ENCODE assay signal across 1 cellular context in the genomic region with DNA sequence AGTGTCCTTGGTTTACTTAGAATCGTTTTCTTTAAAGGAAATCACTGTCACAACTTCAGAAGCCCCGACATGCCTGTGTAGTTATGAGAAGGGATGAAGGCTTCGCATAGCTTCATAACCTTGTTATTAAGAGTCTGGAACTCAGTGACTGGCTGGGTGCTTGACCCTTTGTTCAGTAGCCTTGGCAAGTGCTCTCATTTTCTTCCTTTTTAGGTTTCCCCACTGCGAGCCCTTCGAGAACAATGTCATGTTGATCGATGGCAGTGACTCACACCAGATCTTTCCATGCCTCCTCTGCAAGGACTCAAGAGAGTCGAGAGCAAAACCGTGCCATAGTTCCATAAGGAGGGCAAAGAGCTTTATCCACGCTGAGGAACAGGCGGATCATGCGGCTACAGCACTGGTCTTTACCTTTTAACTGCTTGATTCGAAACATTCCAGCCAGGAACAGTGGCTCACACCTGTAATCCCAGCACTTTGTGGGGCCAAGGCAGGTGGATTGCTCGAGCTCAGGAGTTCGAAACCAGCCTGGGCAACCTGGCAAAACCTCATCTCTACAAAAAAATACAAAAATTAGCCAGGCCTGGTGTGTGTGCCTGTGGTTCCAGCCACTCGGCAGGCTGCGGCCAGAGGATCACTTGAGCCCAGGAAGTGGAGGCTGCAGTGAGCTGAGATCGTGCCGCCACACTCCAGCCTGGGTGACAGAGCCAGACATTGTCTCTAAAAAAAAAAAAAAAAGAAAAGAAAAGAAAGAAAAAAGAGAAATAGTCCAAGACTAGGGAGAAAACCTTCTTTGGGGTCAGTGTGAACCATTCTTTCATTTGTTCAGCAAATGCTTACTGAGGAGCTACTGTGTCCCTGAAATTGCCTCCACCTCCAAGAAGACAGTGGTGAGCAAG.
A peak's percentile ranks its signal among the peaks of the same experiment; 100 is the strongest.
TF ChIP-seq lines count a peak whose summit lies in the region.

No MANE protein-coding gene starts in this region.

TF ChIP-seq in K562, 482 proteins besides CTCF, POLR2A, EP300 and RAD21 (continued from another document and continues in another):
- TF ChIP-seq, protein P1, sequence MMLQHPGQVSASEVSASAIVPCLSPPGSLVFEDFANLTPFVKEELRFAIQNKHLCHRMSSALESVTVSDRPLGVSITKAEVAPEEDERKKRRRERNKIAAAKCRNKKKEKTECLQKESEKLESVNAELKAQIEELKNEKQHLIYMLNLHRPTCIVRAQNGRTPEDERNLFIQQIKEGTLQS (IDR thresholded peaks at IDR 0.05) = peak; percentile 74
- TF ChIP-seq, protein P1 (CRISPR knock-in tag; conservative IDR thresholded peaks at IDR 0.05) = 0 out of 2 replicates have a peak, but pooled peaks have one; percentile 19
- TF ChIP-seq ZNF12 (CRISPR knock-in tag; IDR thresholded peaks at IDR 0.05) (no peak), L3MBTL2 (IDR thresholded peaks at IDR 0.05) (peak; percentile 13; the same call in 1 of the 2 replicates), POLR2H (tag; IDR thresholded peaks at IDR 0.05; ENCODE audit: low read depth) (no peak), KDM2B (CRISPR knock-in tag; IDR thresholded peaks at IDR 0.05) (no peak), ZNF23 (CRISPR knock-in tag; IDR thresholded peaks at IDR 0.05) (no peak), CBX3 (IDR thresholded peaks at IDR 0.05; ENCODE audit: borderline replicate concordance in 1 of 2, low read length in 2 of 2) (no peak), PTBP1 (IDR thresholded peaks at IDR 0.05; ENCODE audit: low read depth, low read length) (no peak), MCM5 (IDR thresholded peaks at IDR 0.05; ENCODE audit: low read depth) (no peak), ZNF586 (CRISPR knock-in tag; conservative IDR thresholded peaks at IDR 0.05) (no peak), SNIP1 (IDR thresholded peaks at IDR 0.05; ENCODE audit: low read depth) (no peak), FOXP1 (CRISPR knock-in tag; IDR thresholded peaks at IDR 0.05) (no peak), ZNF584 (CRISPR knock-in tag; IDR thresholded peaks at IDR 0.05; ENCODE audit: low read depth) (peak; percentile 30; the same call in 1 of the 2 replicates), RBM17 (IDR thresholded peaks at IDR 0.05; ENCODE audit: borderline replicate concordance, low read depth, low read length) (no peak), PTTG1 (tag; IDR thresholded peaks at IDR 0.05; ENCODE audit: low read depth) (no peak)
- TF ChIP-seq, protein P2, sequence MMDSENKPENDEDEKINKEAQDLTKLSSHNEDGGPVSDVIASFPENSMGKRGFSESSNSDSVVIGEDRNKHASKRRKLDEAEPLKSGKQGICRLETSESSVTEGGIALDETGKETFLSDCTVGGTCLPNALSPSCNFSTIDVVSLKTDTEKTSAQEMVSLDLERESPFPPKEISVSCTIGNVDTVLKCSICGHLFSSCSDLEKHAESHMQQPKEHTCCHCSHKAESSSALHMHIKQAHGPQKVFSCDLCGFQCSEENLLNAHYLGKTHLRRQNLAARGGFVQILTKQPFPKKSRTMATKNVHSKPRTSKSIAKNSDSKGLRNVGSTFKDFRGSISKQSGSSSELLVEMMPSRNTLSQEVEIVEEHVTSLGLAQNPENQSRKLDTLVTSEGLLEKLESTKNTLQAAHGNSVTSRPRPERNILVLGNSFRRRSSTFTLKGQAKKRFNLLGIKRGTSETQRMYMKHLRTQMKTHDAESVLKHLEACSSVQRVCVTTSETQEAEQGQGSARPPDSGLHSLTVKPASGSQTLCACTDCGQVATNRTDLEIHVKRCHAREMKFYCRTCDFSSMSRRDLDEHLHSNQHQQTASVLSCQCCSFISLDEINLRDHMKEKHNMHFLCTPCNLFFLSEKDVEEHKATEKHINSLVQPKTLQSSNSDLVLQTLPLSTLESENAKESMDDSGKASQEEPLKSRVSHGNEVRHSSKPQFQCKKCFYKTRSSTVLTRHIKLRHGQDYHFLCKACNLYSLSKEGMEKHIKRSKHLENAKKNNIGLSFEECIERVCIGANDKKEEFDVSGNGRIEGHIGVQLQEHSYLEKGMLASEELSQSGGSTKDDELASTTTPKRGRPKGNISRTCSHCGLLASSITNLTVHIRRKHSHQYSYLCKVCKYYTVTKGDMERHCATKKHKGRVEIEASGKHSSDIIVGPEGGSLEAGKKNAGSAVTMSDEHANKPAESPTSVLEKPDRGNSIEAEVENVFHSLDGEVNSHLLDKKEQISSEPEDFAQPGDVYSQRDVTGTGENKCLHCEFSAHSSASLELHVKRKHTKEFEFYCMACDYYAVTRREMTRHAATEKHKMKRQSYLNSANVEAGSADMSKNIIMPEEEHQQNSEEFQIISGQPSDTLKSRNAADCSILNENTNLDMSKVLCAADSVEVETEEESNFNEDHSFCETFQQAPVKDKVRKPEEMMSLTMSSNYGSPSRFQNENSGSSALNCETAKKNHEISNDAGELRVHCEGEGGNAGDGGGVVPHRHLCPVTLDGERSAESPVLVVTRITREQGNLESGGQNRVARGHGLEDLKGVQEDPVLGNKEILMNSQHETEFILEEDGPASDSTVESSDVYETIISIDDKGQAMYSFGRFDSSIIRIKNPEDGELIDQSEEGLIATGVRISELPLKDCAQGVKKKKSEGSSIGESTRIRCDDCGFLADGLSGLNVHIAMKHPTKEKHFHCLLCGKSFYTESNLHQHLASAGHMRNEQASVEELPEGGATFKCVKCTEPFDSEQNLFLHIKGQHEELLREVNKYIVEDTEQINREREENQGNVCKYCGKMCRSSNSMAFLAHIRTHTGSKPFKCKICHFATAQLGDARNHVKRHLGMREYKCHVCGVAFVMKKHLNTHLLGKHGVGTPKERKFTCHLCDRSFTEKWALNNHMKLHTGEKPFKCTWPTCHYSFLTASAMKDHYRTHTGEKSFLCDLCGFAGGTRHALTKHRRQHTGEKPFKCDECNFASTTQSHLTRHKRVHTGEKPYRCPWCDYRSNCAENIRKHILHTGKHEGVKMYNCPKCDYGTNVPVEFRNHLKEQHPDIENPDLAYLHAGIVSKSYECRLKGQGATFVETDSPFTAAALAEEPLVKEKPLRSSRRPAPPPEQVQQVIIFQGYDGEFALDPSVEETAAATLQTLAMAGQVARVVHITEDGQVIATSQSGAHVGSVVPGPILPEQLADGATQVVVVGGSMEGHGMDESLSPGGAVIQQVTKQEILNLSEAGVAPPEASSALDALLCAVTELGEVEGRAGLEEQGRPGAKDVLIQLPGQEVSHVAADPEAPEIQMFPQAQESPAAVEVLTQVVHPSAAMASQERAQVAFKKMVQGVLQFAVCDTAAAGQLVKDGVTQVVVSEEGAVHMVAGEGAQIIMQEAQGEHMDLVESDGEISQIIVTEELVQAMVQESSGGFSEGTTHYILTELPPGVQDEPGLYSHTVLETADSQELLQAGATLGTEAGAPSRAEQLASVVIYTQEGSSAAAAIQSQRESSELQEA (IDR thresholded peaks at IDR 0.05; ENCODE audit: low read depth) = peak; percentile 22; the same call in 1 of the 2 replicates
- TF ChIP-seq, protein P3, sequence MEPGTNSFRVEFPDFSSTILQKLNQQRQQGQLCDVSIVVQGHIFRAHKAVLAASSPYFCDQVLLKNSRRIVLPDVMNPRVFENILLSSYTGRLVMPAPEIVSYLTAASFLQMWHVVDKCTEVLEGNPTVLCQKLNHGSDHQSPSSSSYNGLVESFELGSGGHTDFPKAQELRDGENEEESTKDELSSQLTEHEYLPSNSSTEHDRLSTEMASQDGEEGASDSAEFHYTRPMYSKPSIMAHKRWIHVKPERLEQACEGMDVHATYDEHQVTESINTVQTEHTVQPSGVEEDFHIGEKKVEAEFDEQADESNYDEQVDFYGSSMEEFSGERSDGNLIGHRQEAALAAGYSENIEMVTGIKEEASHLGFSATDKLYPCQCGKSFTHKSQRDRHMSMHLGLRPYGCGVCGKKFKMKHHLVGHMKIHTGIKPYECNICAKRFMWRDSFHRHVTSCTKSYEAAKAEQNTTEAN (CRISPR knock-in tag; IDR thresholded peaks at IDR 0.05) = no peak
- TF ChIP-seq, protein P4, sequence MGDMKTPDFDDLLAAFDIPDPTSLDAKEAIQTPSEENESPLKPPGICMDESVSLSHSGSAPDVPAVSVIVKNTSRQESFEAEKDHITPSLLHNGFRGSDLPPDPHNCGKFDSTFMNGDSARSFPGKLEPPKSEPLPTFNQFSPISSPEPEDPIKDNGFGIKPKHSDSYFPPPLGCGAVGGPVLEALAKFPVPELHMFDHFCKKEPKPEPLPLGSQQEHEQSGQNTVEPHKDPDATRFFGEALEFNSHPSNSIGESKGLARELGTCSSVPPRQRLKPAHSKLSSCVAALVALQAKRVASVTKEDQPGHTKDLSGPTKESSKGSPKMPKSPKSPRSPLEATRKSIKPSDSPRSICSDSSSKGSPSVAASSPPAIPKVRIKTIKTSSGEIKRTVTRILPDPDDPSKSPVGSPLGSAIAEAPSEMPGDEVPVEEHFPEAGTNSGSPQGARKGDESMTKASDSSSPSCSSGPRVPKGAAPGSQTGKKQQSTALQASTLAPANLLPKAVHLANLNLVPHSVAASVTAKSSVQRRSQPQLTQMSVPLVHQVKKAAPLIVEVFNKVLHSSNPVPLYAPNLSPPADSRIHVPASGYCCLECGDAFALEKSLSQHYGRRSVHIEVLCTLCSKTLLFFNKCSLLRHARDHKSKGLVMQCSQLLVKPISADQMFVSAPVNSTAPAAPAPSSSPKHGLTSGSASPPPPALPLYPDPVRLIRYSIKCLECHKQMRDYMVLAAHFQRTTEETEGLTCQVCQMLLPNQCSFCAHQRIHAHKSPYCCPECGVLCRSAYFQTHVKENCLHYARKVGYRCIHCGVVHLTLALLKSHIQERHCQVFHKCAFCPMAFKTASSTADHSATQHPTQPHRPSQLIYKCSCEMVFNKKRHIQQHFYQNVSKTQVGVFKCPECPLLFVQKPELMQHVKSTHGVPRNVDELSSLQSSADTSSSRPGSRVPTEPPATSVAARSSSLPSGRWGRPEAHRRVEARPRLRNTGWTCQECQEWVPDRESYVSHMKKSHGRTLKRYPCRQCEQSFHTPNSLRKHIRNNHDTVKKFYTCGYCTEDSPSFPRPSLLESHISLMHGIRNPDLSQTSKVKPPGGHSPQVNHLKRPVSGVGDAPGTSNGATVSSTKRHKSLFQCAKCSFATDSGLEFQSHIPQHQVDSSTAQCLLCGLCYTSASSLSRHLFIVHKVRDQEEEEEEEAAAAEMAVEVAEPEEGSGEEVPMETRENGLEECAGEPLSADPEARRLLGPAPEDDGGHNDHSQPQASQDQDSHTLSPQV (IDR thresholded peaks at IDR 0.05) = peak; percentile 73
- TF ChIP-seq, protein P5, sequence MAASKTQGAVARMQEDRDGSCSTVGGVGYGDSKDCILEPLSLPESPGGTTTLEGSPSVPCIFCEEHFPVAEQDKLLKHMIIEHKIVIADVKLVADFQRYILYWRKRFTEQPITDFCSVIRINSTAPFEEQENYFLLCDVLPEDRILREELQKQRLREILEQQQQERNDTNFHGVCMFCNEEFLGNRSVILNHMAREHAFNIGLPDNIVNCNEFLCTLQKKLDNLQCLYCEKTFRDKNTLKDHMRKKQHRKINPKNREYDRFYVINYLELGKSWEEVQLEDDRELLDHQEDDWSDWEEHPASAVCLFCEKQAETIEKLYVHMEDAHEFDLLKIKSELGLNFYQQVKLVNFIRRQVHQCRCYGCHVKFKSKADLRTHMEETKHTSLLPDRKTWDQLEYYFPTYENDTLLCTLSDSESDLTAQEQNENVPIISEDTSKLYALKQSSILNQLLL (CRISPR knock-in tag; IDR thresholded peaks at IDR 0.05; ENCODE audit: borderline replicate concordance) = no peak
- TF ChIP-seq, protein P6, sequence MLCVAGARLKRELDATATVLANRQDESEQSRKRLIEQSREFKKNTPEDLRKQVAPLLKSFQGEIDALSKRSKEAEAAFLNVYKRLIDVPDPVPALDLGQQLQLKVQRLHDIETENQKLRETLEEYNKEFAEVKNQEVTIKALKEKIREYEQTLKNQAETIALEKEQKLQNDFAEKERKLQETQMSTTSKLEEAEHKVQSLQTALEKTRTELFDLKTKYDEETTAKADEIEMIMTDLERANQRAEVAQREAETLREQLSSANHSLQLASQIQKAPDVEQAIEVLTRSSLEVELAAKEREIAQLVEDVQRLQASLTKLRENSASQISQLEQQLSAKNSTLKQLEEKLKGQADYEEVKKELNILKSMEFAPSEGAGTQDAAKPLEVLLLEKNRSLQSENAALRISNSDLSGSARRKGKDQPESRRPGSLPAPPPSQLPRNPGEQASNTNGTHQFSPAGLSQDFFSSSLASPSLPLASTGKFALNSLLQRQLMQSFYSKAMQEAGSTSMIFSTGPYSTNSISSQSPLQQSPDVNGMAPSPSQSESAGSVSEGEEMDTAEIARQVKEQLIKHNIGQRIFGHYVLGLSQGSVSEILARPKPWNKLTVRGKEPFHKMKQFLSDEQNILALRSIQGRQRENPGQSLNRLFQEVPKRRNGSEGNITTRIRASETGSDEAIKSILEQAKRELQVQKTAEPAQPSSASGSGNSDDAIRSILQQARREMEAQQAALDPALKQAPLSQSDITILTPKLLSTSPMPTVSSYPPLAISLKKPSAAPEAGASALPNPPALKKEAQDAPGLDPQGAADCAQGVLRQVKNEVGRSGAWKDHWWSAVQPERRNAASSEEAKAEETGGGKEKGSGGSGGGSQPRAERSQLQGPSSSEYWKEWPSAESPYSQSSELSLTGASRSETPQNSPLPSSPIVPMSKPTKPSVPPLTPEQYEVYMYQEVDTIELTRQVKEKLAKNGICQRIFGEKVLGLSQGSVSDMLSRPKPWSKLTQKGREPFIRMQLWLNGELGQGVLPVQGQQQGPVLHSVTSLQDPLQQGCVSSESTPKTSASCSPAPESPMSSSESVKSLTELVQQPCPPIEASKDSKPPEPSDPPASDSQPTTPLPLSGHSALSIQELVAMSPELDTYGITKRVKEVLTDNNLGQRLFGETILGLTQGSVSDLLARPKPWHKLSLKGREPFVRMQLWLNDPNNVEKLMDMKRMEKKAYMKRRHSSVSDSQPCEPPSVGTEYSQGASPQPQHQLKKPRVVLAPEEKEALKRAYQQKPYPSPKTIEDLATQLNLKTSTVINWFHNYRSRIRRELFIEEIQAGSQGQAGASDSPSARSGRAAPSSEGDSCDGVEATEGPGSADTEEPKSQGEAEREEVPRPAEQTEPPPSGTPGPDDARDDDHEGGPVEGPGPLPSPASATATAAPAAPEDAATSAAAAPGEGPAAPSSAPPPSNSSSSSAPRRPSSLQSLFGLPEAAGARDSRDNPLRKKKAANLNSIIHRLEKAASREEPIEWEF (CRISPR knock-in tag; IDR thresholded peaks at IDR 0.05) = 0 out of 2 replicates have a peak, but pooled peaks have one; percentile 20
- TF ChIP-seq, protein P7, sequence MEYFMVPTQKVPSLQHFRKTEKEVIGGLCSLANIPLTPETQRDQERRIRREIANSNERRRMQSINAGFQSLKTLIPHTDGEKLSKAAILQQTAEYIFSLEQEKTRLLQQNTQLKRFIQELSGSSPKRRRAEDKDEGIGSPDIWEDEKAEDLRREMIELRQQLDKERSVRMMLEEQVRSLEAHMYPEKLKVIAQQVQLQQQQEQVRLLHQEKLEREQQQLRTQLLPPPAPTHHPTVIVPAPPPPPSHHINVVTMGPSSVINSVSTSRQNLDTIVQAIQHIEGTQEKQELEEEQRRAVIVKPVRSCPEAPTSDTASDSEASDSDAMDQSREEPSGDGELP (CRISPR knock-in tag; IDR thresholded peaks at IDR 0.05; ENCODE audit: borderline replicate concordance) = no peak
- TF ChIP-seq, protein P8, sequence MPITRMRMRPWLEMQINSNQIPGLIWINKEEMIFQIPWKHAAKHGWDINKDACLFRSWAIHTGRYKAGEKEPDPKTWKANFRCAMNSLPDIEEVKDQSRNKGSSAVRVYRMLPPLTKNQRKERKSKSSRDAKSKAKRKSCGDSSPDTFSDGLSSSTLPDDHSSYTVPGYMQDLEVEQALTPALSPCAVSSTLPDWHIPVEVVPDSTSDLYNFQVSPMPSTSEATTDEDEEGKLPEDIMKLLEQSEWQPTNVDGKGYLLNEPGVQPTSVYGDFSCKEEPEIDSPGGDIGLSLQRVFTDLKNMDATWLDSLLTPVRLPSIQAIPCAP (CRISPR knock-in tag; IDR thresholded peaks at IDR 0.05; ENCODE audit: borderline replicate concordance) = no peak
